Comparison of ENCODE assay signal across 28 cellular contexts in the genomic region with DNA sequence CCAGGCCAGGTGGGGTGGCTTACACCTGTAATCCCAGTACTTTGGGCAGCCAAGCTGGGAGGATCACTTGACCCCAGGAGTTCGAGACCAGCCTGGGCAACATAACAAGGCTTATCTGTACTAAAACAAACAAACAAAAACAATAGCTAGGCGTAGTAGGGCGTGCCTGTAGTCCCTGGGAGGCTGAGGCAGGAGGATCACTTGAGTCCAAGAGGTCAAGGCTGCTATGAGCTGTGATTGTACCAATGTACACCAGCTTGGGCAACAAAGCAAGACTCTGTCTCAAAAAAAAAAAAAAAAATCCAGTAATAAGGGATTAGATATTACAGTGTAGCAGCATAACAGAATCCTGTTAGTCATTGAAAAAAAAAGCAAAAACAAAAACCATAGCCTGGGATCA.
"Had no signal": no experiment of that assay in that cellular context is flagged by ENCODE, and none has a peak within 500 bp of the region (broad histone marks: within the 10 kb centered on the region; RNA-seq: fewer than 3 reads in every experiment).

No MANE protein-coding gene starts in this region.

- H3K27ac ChIP-seq: brain microvascular endothelial cell, Peyer's patch, SJSA1 had no signal

- H3K36me3 ChIP-seq: brain microvascular endothelial cell, MG63, Peyer's patch, SJSA1 had no signal

- H3K4me2 ChIP-seq: SK-N-SH had no signal

- ATAC-seq: activated CD8-positive, alpha-beta T cell treated with anti-CD3 and anti-CD28 coated beads for 36 hours; activated T-cell treated with anti-CD3 and anti-CD28 coated beads, Interleukin-2, amount 50 U/mL, for 72 hours; activated T-helper 17 cell treated with anti-CD3 and anti-CD28 coated beads, Interleukin-2, amount 50 U/mL, for 72 hours; PC-3 had no signal

- DNase-seq: activated CD4-positive, alpha-beta T cell treated with anti-CD3 and anti-CD28 coated beads, Interleukin-2, amount 10 ng/mL, durations not matched to agents 24 days and 14 days; activated CD4-positive, alpha-beta T cell treated with anti-CD3 and anti-CD28 coated beads, Interleukin-2, amount 50 U/mL, for 4 hours; activated CD8-positive, alpha-beta T cell treated with anti-CD3 and anti-CD28 coated beads for 36 hours; activated effector memory CD4-positive, alpha-beta T cell treated with anti-CD3 and anti-CD28 coated beads, Interleukin-2, amount 50 U/mL, for 16 hours; activated naive CD4-positive, alpha-beta T cell; activated naive CD4-positive, alpha-beta T cell treated with anti-CD3 and anti-CD28 coated beads, Interleukin-2, amount 50 U/mL, for 16 hours; activated naive CD8-positive, alpha-beta T cell treated with anti-CD3 and anti-CD28 coated beads for 36 hours; activated T-cell treated with anti-CD3 and anti-CD28 coated beads, Interleukin-2, amount 50 U/mL, for 1 hour; activated T-cell treated with anti-CD3 and anti-CD28 coated beads, Interleukin-2, amount 50 U/mL, for 72 hours; amniotic stem cell; aorta; brain microvascular endothelial cell; Karpas-422; KBM-7; MG63; NCI-H1048; NCI-H1436 treated with DMSO at 0.1 percent for 48 hours; NCI-H1694 treated with DMSO at 0.1 percent for 48 hours; NCI-H2029; NCI-H345; NCI-H524 treated with DMSO at 0.1 percent for 48 hours; PC-3; RPMI8226; SHP77 treated with DMSO at 0.1 percent for 48 hours; SK-N-SH had no signal

- H3K9ac ChIP-seq: SK-N-SH had no signal

- H3K9me3 ChIP-seq: MG63, Peyer's patch, SJSA1, SK-N-SH had no signal

- H3K27me3 ChIP-seq: brain microvascular endothelial cell, MG63, Peyer's patch, SJSA1 had no signal

- H3K4me3 ChIP-seq: MG63, Peyer's patch, SJSA1 had no signal
